ENCODE assay signal across 23 cellular contexts in the genomic region with DNA sequence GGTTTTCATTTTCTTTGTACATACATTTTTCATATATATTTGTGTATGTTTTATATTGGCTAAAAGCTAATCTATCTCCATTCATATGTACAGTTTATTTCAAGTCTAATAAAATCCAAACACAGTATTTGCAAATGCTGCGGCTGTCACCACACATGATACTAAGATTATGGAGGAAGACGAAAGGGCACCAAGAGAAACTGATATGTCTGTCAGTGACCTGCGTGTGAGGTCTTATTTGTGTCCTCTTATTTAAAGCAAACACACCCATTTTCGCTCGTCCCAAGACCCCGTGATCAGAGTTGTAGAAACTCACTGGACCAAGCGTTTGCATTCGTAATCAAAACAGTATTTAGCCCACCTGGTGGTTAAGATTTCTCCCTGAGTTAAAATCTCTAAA.
"Had no signal": no experiment of that assay in that cellular context is flagged by ENCODE, and none has a peak within 500 bp of the region (broad histone marks: within the 10 kb centered on the region; RNA-seq: fewer than 3 reads in every experiment).

No MANE protein-coding gene starts in this region.

- H3K27me3 Mint-ChIP-seq: memory B cell; stimulated activated naive CD8-positive, alpha-beta T cell treated with anti-CD3 and anti-CD28 coated beads, Interleukin-15, Interleukin-2, amounts not matched to agents 100 ng/mL and 50 ng/mL, for 24 hours had no signal

- H3K27ac ChIP-seq: pancreas, right lobe of liver, skin epidermis, spleen, suprapubic skin, thoracic aorta, tibial artery, upper lobe of right lung had no signal

- H3K4me3 Mint-ChIP-seq: memory B cell; natural killer cell; nephron progenitor cell; stimulated activated effector memory CD8-positive, alpha-beta T cell treated with anti-CD3 and anti-CD28 coated beads, Interleukin-12 subunit alpha, Interleukin-12 subunit beta, amount 100 ng/mL, for 72 hours; stimulated activated naive CD8-positive, alpha-beta T cell treated with anti-CD3 and anti-CD28 coated beads, Interleukin-15, Interleukin-2, amounts not matched to agents 100 ng/mL and 50 ng/mL, for 24 hours had no signal

- H3K4me3 ChIP-seq: lung, pancreas, right atrium auricular region, right lobe of liver, skin epidermis, spleen, suprapubic skin, thoracic aorta, tibial artery, upper lobe of right lung had no signal

- H3K27ac Mint-ChIP-seq: memory B cell; natural killer cell; nephron progenitor cell; stimulated activated effector memory CD8-positive, alpha-beta T cell treated with anti-CD3 and anti-CD28 coated beads, Interleukin-12 subunit alpha, Interleukin-12 subunit beta, amount 100 ng/mL, for 72 hours; stimulated activated naive CD8-positive, alpha-beta T cell treated with anti-CD3 and anti-CD28 coated beads, Interleukin-15, Interleukin-2, amounts not matched to agents 100 ng/mL and 50 ng/mL, for 24 hours had no signal

- H3K4me1 ChIP-seq: suprapubic skin, upper lobe of right lung had no signal

- H3K36me3 Mint-ChIP-seq: natural killer cell had no signal

- H3K9me3 Mint-ChIP-seq: memory B cell; natural killer cell; nephron progenitor cell; stimulated activated effector memory CD8-positive, alpha-beta T cell treated with anti-CD3 and anti-CD28 coated beads, Interleukin-12 subunit alpha, Interleukin-12 subunit beta, amount 100 ng/mL, for 72 hours; stimulated activated naive CD8-positive, alpha-beta T cell treated with anti-CD3 and anti-CD28 coated beads, Interleukin-15, Interleukin-2, amounts not matched to agents 100 ng/mL and 50 ng/mL, for 24 hours had no signal

- H3K27me3 ChIP-seq: pancreas, right atrium auricular region, right lobe of liver, spleen, suprapubic skin, tibial artery, upper lobe of right lung had no signal

- DNase-seq: hippocampal formation; kidney glomerular epithelial cell; left cardiac atrium; natural killer cell; nephron progenitor cell; nucleus accumbens; pancreas; right lobe of liver; spleen; stimulated activated CD4-positive, alpha-beta T cell treated with anti-CD3 and anti-CD28 coated beads, Interleukin-4, amount 100 ng/mL, for 24 hours; stimulated activated naive CD4-positive, alpha-beta T cell; tibial artery; trophoblast cell; upper lobe of right lung had no signal

- ATAC-seq: left cardiac atrium; left lobe of liver; natural killer cell; pancreas; right lobe of liver; stimulated activated effector memory CD8-positive, alpha-beta T cell treated with anti-CD3 and anti-CD28 coated beads, Interleukin-12 subunit alpha, Interleukin-12 subunit beta, amount 100 ng/mL, for 72 hours; upper lobe of right lung had no signal

- H3K9me3 ChIP-seq: pancreas, right atrium auricular region, right lobe of liver, spleen, suprapubic skin, thoracic aorta, tibial artery, upper lobe of right lung had no signal
